Comparison of ENCODE assay signal across 7 cellular contexts in genomic region chr7:85025312-85025756, GRCh38.
A peak's percentile ranks its signal among the peaks of the same experiment; 100 is the strongest.
DNase-seq lines count a peak whose midpoint lies in the region; ATAC-seq and TF ChIP-seq lines count a peak whose summit lies in the region.

No MANE protein-coding gene starts in this region.

- in situ Hi-C loops in brain microvascular endothelial cell (cut with HindIII; ENCODE audit: low pct_ligation_motif_present, low sequenced_read_pairs) = no loop called here

- TF ChIP-seq CTCF in brain microvascular endothelial cell (IDR thresholded peaks at IDR 0.05; ENCODE audit: low read depth, low read length, missing control alignments) = no peak

- no peaks in the 10 kb centered on the region for H3K36me3 ChIP-seq in brain microvascular endothelial cell (replicated peaks)

- DNase-seq in brain microvascular endothelial cell = peak; percentile 5
- peak; percentile 32 for DNase-seq in renal cortical epithelial cell (ENCODE audit: low read depth)
- no peak for DNase-seq in inferior parietal cortex (ENCODE audit: extremely low spot score)
- DNase-seq in RKO (ENCODE audit: low spot score) = no peak
- DNase-seq in activated CD4-positive, CD25-positive, alpha-beta regulatory T cell (lab: John Stamatoyannopoulos, UW) = no peak

- peak; percentile 66 for ATAC-seq in GM21367 (IDR thresholded peaks at IDR 0.05; ENCODE audit: unreplicated experiment)
- ATAC-seq in HG03196 (IDR thresholded peaks at IDR 0.05; ENCODE audit: unreplicated experiment) = peak; percentile 71

- no peak overlapping the region for H3K27ac ChIP-seq in brain microvascular endothelial cell

- no peaks in the 10 kb centered on the region for H3K27me3 ChIP-seq in brain microvascular endothelial cell (replicated peaks)

- H3K4me3 ChIP-seq in brain microvascular endothelial cell (ENCODE audit: low read depth, low read length) = no peak overlapping the region

Comparison
In these comparisons a context has a peak if more than half of its experiments do, and no peak if none do; other contexts are left out.
1. DNase-seq: peak in brain microvascular endothelial cell (single experiment) and renal cortical epithelial cell (single experiment); none in inferior parietal cortex (single experiment), RKO (single experiment) and activated CD4-positive, CD25-positive, alpha-beta regulatory T cell (0 of 4).